In the genomic region with DNA sequence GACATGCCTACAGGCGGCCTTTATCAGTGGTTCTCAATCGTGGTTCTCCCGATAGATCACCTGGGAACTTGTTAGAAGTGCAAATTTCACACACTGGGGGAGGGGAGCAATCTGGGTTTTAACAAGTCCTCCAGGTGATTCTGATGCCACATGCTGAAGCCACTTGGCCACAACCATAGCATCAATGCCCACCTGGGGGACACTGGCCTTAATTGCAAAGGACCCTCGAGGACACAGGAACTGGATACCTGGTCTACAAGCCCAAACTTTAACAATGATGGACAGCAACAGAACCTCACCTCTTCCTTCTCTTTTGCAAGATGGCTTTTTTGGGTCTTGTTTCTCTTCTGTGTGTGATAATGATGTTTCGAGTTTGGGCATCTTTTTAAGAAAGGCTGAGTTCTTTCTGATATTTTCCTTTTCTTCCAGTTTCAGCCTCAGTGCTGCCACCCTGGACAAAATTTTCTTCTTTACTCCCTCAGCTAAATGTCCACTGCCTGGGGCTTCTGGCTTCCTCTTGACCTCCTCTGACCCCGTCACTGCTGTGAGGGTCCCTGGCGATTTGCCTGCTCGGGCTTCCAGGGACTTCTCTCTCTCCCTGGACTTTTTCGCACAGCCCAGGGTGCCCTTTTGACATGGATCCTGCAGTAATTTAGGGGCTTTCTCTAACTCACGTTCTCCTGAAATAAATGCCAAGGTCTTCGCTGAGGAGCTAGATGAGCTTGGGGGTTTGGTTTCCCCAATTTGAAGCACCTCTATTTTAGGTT, we compare ENCODE assay signal across 15 cellular contexts.
A peak's percentile ranks its signal among the peaks of the same experiment; 100 is the strongest.
DNase-seq lines count a peak whose midpoint lies in the region; ATAC-seq and TF ChIP-seq lines count a peak whose summit lies in the region.
"Had no signal": no experiment of that assay in that cellular context is flagged by ENCODE, and none has a peak within 500 bp of the region (broad histone marks: within the 10 kb centered on the region; RNA-seq: fewer than 3 reads in every experiment).

No MANE protein-coding gene starts in this region.

- H3K4me1 Mint-ChIP-seq in neural progenitor cell = peaks cover 44% of the 10 kb centered on the region

- H3K9me3 Mint-ChIP-seq in neural progenitor cell = no peaks in the 10 kb centered on the region

- H3K4me1 ChIP-seq in mesenchymal stem cell (ENCODE audit: control insufficient read depth, insufficient read depth, low read depth, low read length) (peaks cover 25% of the 10 kb centered on the region), neural progenitor cell (no peaks in the 10 kb centered on the region), SJCRH30 (no peaks in the 10 kb centered on the region)
- H3K4me1 ChIP-seq: foreskin keratinocyte had no signal

- H3K36me3 Mint-ChIP-seq in neural progenitor cell = no peaks in the 10 kb centered on the region

- H3K14ac ChIP-seq in mesenchymal stem cell (ENCODE audit: low read length in 2 of 2) = no peak overlapping the region

- no peak for TF ChIP-seq CTCF in neural progenitor cell (IDR thresholded peaks at IDR 0.05)

- peaks cover 0 to 52% of the 10 kb centered on the region in 2 experiments for H3K36me3 ChIP-seq in mesenchymal stem cell (ENCODE audit: control insufficient read depth in 1 of 2, insufficient read depth in 2 of 2, low read depth in 1 of 2, low read length in 2 of 2)
- no peaks in the 10 kb centered on the region for H3K36me3 ChIP-seq in neural progenitor cell
- no peaks in the 10 kb centered on the region for H3K36me3 ChIP-seq in SJCRH30

- no peak overlapping the region for H2BK120ac ChIP-seq in mesenchymal stem cell (ENCODE audit: low read depth, low read length)

- H3K4me2 ChIP-seq in mesenchymal stem cell (ENCODE audit: low read length, poor library complexity, severe bottlenecking) (no peak overlapping the region), neural progenitor cell (no peak overlapping the region)

- H3K27ac Mint-ChIP-seq in neural progenitor cell = no peak overlapping the region
- H3K27ac Mint-ChIP-seq: activated naive CD8-positive, alpha-beta T cell treated with anti-CD3 and anti-CD28 coated beads, Interleukin-2, amount 10 ng/mL, durations not matched to agents 7 days and 5 days had no signal

- ATAC-seq in GM18502 (IDR thresholded peaks at IDR 0.05; ENCODE audit: poor library complexity, unreplicated experiment) = peak; percentile 17
- peak; percentile 5 for ATAC-seq in GM21447 (IDR thresholded peaks at IDR 0.05; ENCODE audit: unreplicated experiment)
- ATAC-seq in HG03097 (IDR thresholded peaks at IDR 0.05; ENCODE audit: low FRiP score, unreplicated experiment) = peak; percentile 11
- ATAC-seq: foreskin keratinocyte had no signal

- no peaks in the 10 kb centered on the region for H3K27me3 Mint-ChIP-seq in neural progenitor cell (ENCODE audit: insufficient read depth, low read depth)

- H3K27me3 ChIP-seq in mesenchymal stem cell (ENCODE audit: control insufficient read depth in 1 of 2, insufficient read depth in 1 of 2, low read length in 2 of 2) (no peaks in the 10 kb centered on the region), neural progenitor cell (no peaks in the 10 kb centered on the region), SJCRH30 (no peaks in the 10 kb centered on the region)

- no peak overlapping the region for H4K91ac ChIP-seq in mesenchymal stem cell (ENCODE audit: low read length)

- no peak overlapping the region for H2BK15ac ChIP-seq in mesenchymal stem cell (ENCODE audit: low read depth, poor library complexity, severe bottlenecking)

- H3K27ac ChIP-seq in mesenchymal stem cell (ENCODE audit: low read length, poor library complexity, severe bottlenecking) = peak overlapping the region; percentile 9
- no peak overlapping the region for H3K27ac ChIP-seq in neural progenitor cell
- H3K27ac ChIP-seq in SJCRH30 = no peak overlapping the region
- H3K27ac ChIP-seq: foreskin keratinocyte had no signal

- no peak overlapping the region for H4K8ac ChIP-seq in mesenchymal stem cell (ENCODE audit: low read length)

- no peak overlapping the region for H3K4me3 Mint-ChIP-seq in neural progenitor cell
- H3K4me3 Mint-ChIP-seq: activated naive CD8-positive, alpha-beta T cell treated with anti-CD3 and anti-CD28 coated beads, Interleukin-2, amount 10 ng/mL, durations not matched to agents 7 days and 5 days had no signal

- 69% methylated on average over 10 of the region's 11 CpGs for WGBS in mesenchymal stem cell

- H4K20me1 ChIP-seq in neural progenitor cell (ENCODE audit: low read depth) = no peaks in the 10 kb centered on the region

- H3K79me1 ChIP-seq in mesenchymal stem cell (replicated peaks; ENCODE audit: low read length, poor library complexity, severe bottlenecking) = peaks cover 36% of the 10 kb centered on the region

- no peaks in the 10 kb centered on the region for H3K9me3 ChIP-seq in mesenchymal stem cell (ENCODE audit: control insufficient read depth, low read length)
- H3K9me3 ChIP-seq in neural progenitor cell (ENCODE audit: low read depth) = no peaks in the 10 kb centered on the region
- H3K9me3 ChIP-seq in SJCRH30 (replicated peaks) = no peaks in the 10 kb centered on the region

- no peak overlapping the region for H3K23ac ChIP-seq in mesenchymal stem cell (ENCODE audit: low read length in 2 of 2)

- H3K18ac ChIP-seq in mesenchymal stem cell (ENCODE audit: low read depth in 1 of 2, low read length in 2 of 2) = no peak overlapping the region

- no peak overlapping the region for H3K4ac ChIP-seq in mesenchymal stem cell (ENCODE audit: low read depth in 1 of 2, low read length in 2 of 2)

- H3F3A ChIP-seq in neural progenitor cell (ENCODE audit: low read depth) = no peaks in the 10 kb centered on the region

- no peaks in the 10 kb centered on the region for H3K79me2 ChIP-seq in neural progenitor cell (ENCODE audit: low read depth)

- H3K4me3 ChIP-seq in mesenchymal stem cell (ENCODE audit: insufficient read depth in 1 of 2, low read depth in 1 of 2, low read length in 2 of 2) (no peak overlapping the region), neural progenitor cell (no peak overlapping the region), SJCRH30 (no peak overlapping the region)

- H3K9ac ChIP-seq in mesenchymal stem cell (ENCODE audit: low read length) (no peak overlapping the region), neural progenitor cell (no peak overlapping the region)

- DNase-seq in mesenchymal stem cell (no peak), neural progenitor cell (ENCODE audit: low spot score) (no peak), NCI-H1436 treated with DMSO at 0.1 percent for 48 hours (lab: John Stamatoyannopoulos, UW) (no peak), SJCRH30 (no peak), GM03348 (ENCODE audit: low spot score) (no peak)
- DNase-seq: activated CD4-positive, alpha-beta T cell treated with anti-CD3 and anti-CD28 coated beads for 4 hours; activated naive CD8-positive, alpha-beta T cell treated with anti-CD3 and anti-CD28 coated beads, Interleukin-2, amount 10 ng/mL, durations not matched to agents 7 days and 5 days; foreskin keratinocyte; GOT3; NCI-H1092; NCI-H774; occipital lobe had no signal

- H2AFZ ChIP-seq in mesenchymal stem cell (ENCODE audit: low read depth, low read length) = no peak overlapping the region
- no peak overlapping the region for H2AFZ ChIP-seq in neural progenitor cell (replicated peaks)

- no peak overlapping the region for H2BK12ac ChIP-seq in mesenchymal stem cell (ENCODE audit: low read length in 2 of 2)

- no peak overlapping the region for H2AK5ac ChIP-seq in mesenchymal stem cell (ENCODE audit: low read length, severe bottlenecking)

- H2BK5ac ChIP-seq in mesenchymal stem cell (ENCODE audit: low read depth, low read length, poor library complexity, severe bottlenecking) = no peak overlapping the region
